Comparison of ENCODE assay signal across 8 cellular contexts in the genomic region with DNA sequence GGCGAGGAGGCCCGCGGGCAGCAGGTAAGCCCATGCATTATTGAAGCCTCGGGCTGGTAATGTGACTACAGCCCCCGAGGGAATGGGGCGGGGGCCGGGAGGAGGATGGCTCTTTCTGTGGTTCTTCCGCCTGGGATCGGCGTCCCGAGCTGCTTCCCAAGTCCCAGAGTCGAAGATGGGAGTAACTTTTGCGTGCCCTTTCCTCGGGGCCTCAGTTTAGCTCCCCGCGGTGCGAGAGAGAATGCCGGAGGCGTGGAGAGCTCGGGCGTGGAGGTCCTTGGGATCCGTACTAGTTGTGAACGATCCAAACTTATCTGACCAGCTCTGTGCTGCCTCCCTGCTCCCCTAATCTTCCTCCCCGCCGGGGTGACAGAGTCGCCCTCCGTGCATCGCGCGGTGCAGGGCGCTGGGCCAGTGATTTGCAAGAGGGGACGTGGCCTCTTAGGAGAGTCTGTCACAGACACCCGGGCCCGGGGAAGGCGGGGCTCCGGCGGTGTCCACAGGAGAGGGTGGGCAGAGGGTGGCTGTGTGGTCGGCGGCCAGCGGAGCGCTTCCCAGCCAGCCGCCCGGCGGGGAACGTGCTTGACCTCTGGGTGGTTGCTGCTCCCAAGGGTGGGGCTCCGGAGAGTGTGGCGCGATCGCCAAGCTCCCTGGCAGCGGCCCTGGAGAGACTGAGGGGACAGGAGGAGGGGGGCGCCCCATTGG. TPM values are rescaled to one million over a fixed set of nuclear protein-coding genes. Genes with fewer than 3 reads are reported as not detected.
A peak's percentile ranks its signal among the peaks of the same experiment; 100 is the strongest.
DNase-seq lines count a peak whose midpoint lies in the region; ATAC-seq and TF ChIP-seq lines count a peak whose summit lies in the region.

No MANE protein-coding gene starts in this region.

- TF ChIP-seq POLR2A in NB4 (IDR thresholded peaks at IDR 0.05; ENCODE audit: extremely low read depth, insufficient read length) (no peak), suprapubic skin (IDR thresholded peaks at IDR 0.05) (no peak)

- DNase-seq in EL (peak; percentile 79), NB4 (ENCODE audit: low read depth) (peak; percentile 81), activated T-cell treated with anti-CD3 and anti-CD28 coated beads for 1 hour (ENCODE audit: low read depth) (peak; percentile 11), suprapubic skin (ENCODE audit: low spot score in 2 of 2) (peak; percentile 90)

- H3K27me3 ChIP-seq in esophagus (ENCODE audit: control insufficient read depth in 1 of 2, insufficient read depth in 2 of 2, low read length in 2 of 2) (no peaks in the 10 kb centered on the region), mononuclear cell (ENCODE audit: insufficient read depth, low read length) (peaks cover 3% of the 10 kb centered on the region), suprapubic skin (no peaks in the 10 kb centered on the region)

- no peaks in the 10 kb centered on the region for H3K4me1 ChIP-seq in esophagus (ENCODE audit: control insufficient read depth in 2 of 2, insufficient read depth in 2 of 2, low read length in 1 of 2)
- H3K4me1 ChIP-seq in mononuclear cell (ENCODE audit: insufficient read depth, low read length) = peaks cover 21% of the 10 kb centered on the region
- H3K4me1 ChIP-seq in suprapubic skin = peaks cover 19% of the 10 kb centered on the region

- 0 to 1% methylated on average over 51 of the region's 51 CpGs for WGBS in esophagus, 2 donors
- WGBS in suprapubic skin = 0% methylated on average over 12 of the region's 51 CpGs

- H3K36me3 ChIP-seq in esophagus (ENCODE audit: control insufficient read depth in 2 of 2, insufficient read depth in 2 of 2, low read length in 1 of 2) (no peaks in the 10 kb centered on the region), suprapubic skin (no peaks in the 10 kb centered on the region)

- peak overlapping the region; percentile 80 to 88 for H3K27ac ChIP-seq in esophagus (ENCODE audit: low read depth in 2 of 2, low read length in 1 of 2)
- H3K27ac ChIP-seq in suprapubic skin = peak overlapping the region; percentile 96

- ATAC-seq in GM21825 (IDR thresholded peaks at IDR 0.05; ENCODE audit: unreplicated experiment) (peak; percentile 34), HG02588 (IDR thresholded peaks at IDR 0.05; ENCODE audit: unreplicated experiment) (no peak)

- TF ChIP-seq CTCF in NB4 (IDR thresholded peaks at IDR 0.05; ENCODE audit: low read depth, low read length) (no peak), suprapubic skin (IDR thresholded peaks at IDR 0.05) (no peak)

- TF ChIP-seq EP300 in suprapubic skin (IDR thresholded peaks at IDR 0.05) = no peak

- H3K9me3 ChIP-seq in esophagus (ENCODE audit: control insufficient read depth in 2 of 2, insufficient read depth in 1 of 2, low read depth in 1 of 2, low read length in 1 of 2) (no peaks in the 10 kb centered on the region), mononuclear cell (ENCODE audit: low read depth, low read length) (no peaks in the 10 kb centered on the region), suprapubic skin (no peaks in the 10 kb centered on the region)

- H3K4me3 ChIP-seq in NB4 (ENCODE audit: low read depth, low read length) (peak overlapping the region; percentile 86), esophagus (ENCODE audit: low read depth in 1 of 2, low read length in 2 of 2) (peak overlapping the region; percentile 73 to 83), mononuclear cell (ENCODE audit: low read length) (peak overlapping the region; percentile 54), suprapubic skin (peak overlapping the region; percentile 77)

RNA-seq across cellular contexts. Expression of a gene that starts 0.8 kb away (rescaled TPM):
- polyA plus RNA-seq in esophagus = 1 to 10 TPM; 9.3 to 9.8 TPM
- 318 TPM for total RNA-seq in mononuclear cell
- 100 to 1,000 TPM in 2 of 4 donors, 10 to 100 TPM in 2; 76.1 to 147 (median 93.1) TPM for total RNA-seq in suprapubic skin

Comparison
In these comparisons a context has a peak if more than half of its experiments do, and no peak if none do; other contexts are left out.
1. DNase-seq: peak in every context shown above with its lines; median percentile 90 in suprapubic skin; 81 in NB4; 79 in EL; 11 in activated T-cell treated with anti-CD3 and anti-CD28 coated beads for 1 hour.